ENCODE assay signal across 1 cellular context in the genomic region with DNA sequence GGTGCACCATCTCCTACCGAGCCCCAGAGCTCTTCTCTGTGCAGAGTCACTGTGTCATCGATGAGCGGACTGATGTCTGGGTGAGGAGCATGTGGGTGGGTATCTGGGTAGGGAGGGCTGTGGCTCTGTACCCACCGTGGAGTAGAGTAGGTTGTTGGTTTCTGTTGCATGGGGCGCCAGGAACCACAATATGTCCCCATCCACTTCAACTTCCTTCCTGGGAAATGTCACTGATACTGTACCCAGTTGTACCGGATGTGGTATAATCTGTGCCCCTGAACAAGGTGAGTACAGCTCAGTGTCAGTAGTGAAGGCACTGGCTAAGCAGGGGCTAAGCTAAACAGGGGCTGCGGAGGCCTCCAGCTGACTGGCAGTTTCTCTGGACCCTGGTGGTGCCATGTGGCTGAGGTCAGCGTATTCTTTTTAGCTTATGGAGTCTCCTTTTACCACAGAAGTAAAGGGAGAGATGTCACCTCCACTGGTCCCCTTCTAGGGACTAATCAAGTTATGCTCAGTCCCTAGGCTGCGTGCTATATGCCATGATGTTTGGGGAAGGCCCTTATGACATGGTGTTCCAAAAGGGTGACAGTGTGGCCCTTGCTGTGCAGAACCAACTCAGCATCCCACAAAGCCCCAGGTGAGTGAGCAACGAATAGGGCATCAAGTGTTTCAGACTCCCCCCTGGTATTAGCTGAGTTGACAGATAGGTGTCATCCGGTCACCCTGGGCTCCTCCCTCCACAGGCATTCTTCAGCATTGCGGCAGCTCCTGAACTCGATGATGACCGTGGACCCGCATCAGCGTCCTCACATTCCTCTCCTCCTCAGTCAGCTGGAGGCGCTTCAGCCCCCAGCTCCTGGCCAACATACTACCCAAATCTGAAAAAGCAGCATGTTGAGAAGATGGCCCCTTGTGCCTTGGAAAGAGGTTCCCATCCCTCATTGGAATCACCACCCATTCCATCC.
TF ChIP-seq lines count a peak whose summit lies in the region.

No MANE protein-coding gene starts in this region.

TF ChIP-seq in IMR-90, 13 proteins besides CTCF, POLR2A, EP300 and RAD21:
- TF ChIP-seq FOS (IDR thresholded peaks at IDR 0.05; ENCODE audit: low read depth, low read length) (no peak), BHLHE40 (IDR thresholded peaks at IDR 0.05; ENCODE audit: low read depth, low read length) (no peak), CHD1 (IDR thresholded peaks at IDR 0.05; ENCODE audit: low read depth, low read length) (no peak), NFE2L2 (IDR thresholded peaks at IDR 0.05; ENCODE audit: low read depth, low read length) (no peak), MAZ (IDR thresholded peaks at IDR 0.05; ENCODE audit: borderline replicate concordance, low read depth, low read length) (no peak), CEBPB (IDR thresholded peaks at IDR 0.05; ENCODE audit: low read depth, low read length) (no peak), SMC3 (IDR thresholded peaks at IDR 0.05; ENCODE audit: low read depth, low read length) (no peak), RFX5 (IDR thresholded peaks at IDR 0.05; ENCODE audit: low read depth, low read length) (no peak), RCOR1 (IDR thresholded peaks at IDR 0.05; ENCODE audit: insufficient replicate concordance, low read length) (no peak), MXI1 (IDR thresholded peaks at IDR 0.05; ENCODE audit: borderline replicate concordance, low read depth, low read length) (no peak), MAFK (IDR thresholded peaks at IDR 0.05; ENCODE audit: low read depth, low read length) (no peak)
- TF ChIP-seq, protein P1, sequence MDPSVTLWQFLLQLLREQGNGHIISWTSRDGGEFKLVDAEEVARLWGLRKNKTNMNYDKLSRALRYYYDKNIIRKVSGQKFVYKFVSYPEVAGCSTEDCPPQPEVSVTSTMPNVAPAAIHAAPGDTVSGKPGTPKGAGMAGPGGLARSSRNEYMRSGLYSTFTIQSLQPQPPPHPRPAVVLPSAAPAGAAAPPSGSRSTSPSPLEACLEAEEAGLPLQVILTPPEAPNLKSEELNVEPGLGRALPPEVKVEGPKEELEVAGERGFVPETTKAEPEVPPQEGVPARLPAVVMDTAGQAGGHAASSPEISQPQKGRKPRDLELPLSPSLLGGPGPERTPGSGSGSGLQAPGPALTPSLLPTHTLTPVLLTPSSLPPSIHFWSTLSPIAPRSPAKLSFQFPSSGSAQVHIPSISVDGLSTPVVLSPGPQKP (IDR thresholded peaks at IDR 0.05; ENCODE audit: borderline replicate concordance, low read depth, low read length), result no peak
- TF ChIP-seq, protein P2, sequence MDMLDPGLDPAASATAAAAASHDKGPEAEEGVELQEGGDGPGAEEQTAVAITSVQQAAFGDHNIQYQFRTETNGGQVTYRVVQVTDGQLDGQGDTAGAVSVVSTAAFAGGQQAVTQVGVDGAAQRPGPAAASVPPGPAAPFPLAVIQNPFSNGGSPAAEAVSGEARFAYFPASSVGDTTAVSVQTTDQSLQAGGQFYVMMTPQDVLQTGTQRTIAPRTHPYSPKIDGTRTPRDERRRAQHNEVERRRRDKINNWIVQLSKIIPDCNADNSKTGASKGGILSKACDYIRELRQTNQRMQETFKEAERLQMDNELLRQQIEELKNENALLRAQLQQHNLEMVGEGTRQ (IDR thresholded peaks at IDR 0.05; ENCODE audit: low read depth, low read length), result no peak
